ENCODE assay signal across 21 cellular contexts in genomic region chr22:42233879-42234278, GRCh38. TPM values are rescaled to one million over a fixed set of nuclear protein-coding genes. Genes with fewer than 3 reads are reported as not detected.
A peak's percentile ranks its signal among the peaks of the same experiment; 100 is the strongest.
DNase-seq lines count a peak whose midpoint lies in the region; ATAC-seq, FAIRE-seq and TF ChIP-seq lines count a peak whose summit lies in the region.
"Had no signal": no experiment of that assay in that cellular context is flagged by ENCODE, and none has a peak within 500 bp of the region (broad histone marks: within the 10 kb centered on the region; RNA-seq: fewer than 3 reads in every experiment).

No MANE protein-coding gene starts in this region.

- no peak overlapping the region for H3K4me3 ChIP-seq in kidney (ENCODE audit: low read length in 2 of 2)
- H3K4me3 ChIP-seq: BLaER1, GM12878, GM23248, HAP-1 had no signal

- H3K27ac ChIP-seq in kidney (ENCODE audit: low read depth in 2 of 2, low read length in 2 of 2) = no peak overlapping the region
- H3K27ac ChIP-seq: BLaER1, GM23248 had no signal

- no peak for DNase-seq in natural killer cell
- no peak for DNase-seq in natural killer cell treated with Interleukin-12 subunit alpha and Interleukin-12 subunit beta and Interleukin-15 and Interleukin-18, amount 100 ng/mL, for 72 hours (ENCODE audit: low spot score)
- no peak for DNase-seq in T-helper 17 cell
- DNase-seq in immature natural killer cell = no peak
- DNase-seq in kidney = no peak
- no peak for DNase-seq in stimulated activated naive CD8-positive, alpha-beta T cell treated with anti-CD3 and anti-CD28 coated beads, Interleukin-15, amount 100 ng/mL, for 72 hours
- DNase-seq: 8988T; CD8-positive, alpha-beta memory T cell; COR-L47; DMS 273 treated with DMSO at 0.1 percent for 48 hours; DMS53; DND-41; EL; GM23248 had no signal

- peak overlapping the region; percentile 31 to 54 for H3K27ac Mint-ChIP-seq in natural killer cell
- H3K27ac Mint-ChIP-seq in natural killer cell treated with Interleukin-12 subunit alpha and Interleukin-12 subunit beta and Interleukin-15 and Interleukin-18, amount 100 ng/mL, for 72 hours = no peak overlapping the region
- H3K27ac Mint-ChIP-seq in T-helper 17 cell = peak overlapping the region; percentile 47
- peak overlapping the region in 5 of 6 donors; percentile 12 to 58 (median 45) for H3K27ac Mint-ChIP-seq in immature natural killer cell
- no peak overlapping the region for H3K27ac Mint-ChIP-seq in stimulated activated naive CD8-positive, alpha-beta T cell treated with anti-CD3 and anti-CD28 coated beads, Interleukin-15, amount 100 ng/mL, for 72 hours

- H3K9me3 ChIP-seq in T-helper 17 cell (ENCODE audit: control insufficient read depth, low read length, poor library complexity, severe bottlenecking) (no peaks in the 10 kb centered on the region), kidney (ENCODE audit: control insufficient read depth in 1 of 2, low read length in 2 of 2) (peaks cover 0 to 9% of the 10 kb centered on the region in 2 donors)

- H3K4me3 Mint-ChIP-seq in natural killer cell (no peak overlapping the region), T-helper 17 cell (no peak overlapping the region), immature natural killer cell (peak overlapping the region in 1 of 5 donors; percentile 60)
- H3K4me3 Mint-ChIP-seq in natural killer cell treated with Interleukin-12 subunit alpha and Interleukin-12 subunit beta and Interleukin-15 and Interleukin-18, amount 100 ng/mL, for 72 hours = no peak overlapping the region
- no peak overlapping the region for H3K4me3 Mint-ChIP-seq in stimulated activated naive CD8-positive, alpha-beta T cell treated with anti-CD3 and anti-CD28 coated beads, Interleukin-15, amount 100 ng/mL, for 72 hours
- H3K4me3 Mint-ChIP-seq: CD14-positive monocyte had no signal

- no peak overlapping the region for H3K9ac ChIP-seq in kidney (ENCODE audit: low read length in 2 of 2)
- H3K9ac ChIP-seq: BLaER1, GM23248 had no signal

- TF ChIP-seq CTCF in natural killer cell (IDR thresholded peaks at IDR 0.05) (no peak), kidney (IDR thresholded peaks at IDR 0.05; ENCODE audit: borderline replicate concordance, extremely low read depth, insufficient read depth) (no peak)

- H3K36me3 ChIP-seq in kidney (ENCODE audit: control insufficient read depth in 1 of 2, insufficient read depth in 2 of 2, low read length in 2 of 2) = no peaks in the 10 kb centered on the region
- H3K36me3 ChIP-seq: HAP-1 had no signal

- ATAC-seq in natural killer cell (no peak), T-helper 17 cell (no peak), HG02840 (IDR thresholded peaks at IDR 0.05; ENCODE audit: low FRiP score, unreplicated experiment) (no peak), HG02981 (IDR thresholded peaks at IDR 0.05; ENCODE audit: unreplicated experiment) (no peak)
- ATAC-seq in natural killer cell treated with Interleukin-12 subunit alpha and Interleukin-12 subunit beta and Interleukin-15 and Interleukin-18, amount 100 ng/mL, for 72 hours = no peak
- no peak for ATAC-seq in stimulated activated naive CD8-positive, alpha-beta T cell treated with anti-CD3 and anti-CD28 coated beads, Interleukin-15, amount 100 ng/mL, for 72 hours
- ATAC-seq: GM12878 had no signal

- FAIRE-seq in kidney (lab: Jason Lieb, UNC) = no peak
- FAIRE-seq: GM12878, GM19239 had no signal

- peaks cover 0 to 13% of the 10 kb centered on the region in 2 donors for H3K4me1 ChIP-seq in kidney (ENCODE audit: control insufficient read depth in 1 of 2, insufficient read depth in 1 of 2, low read depth in 1 of 2, low read length in 2 of 2)
- H3K4me1 ChIP-seq: HAP-1 had no signal

- H3K4me1 Mint-ChIP-seq in natural killer cell (peaks cover 69 to 73% of the 10 kb centered on the region in 2 donors), T-helper 17 cell (peaks cover 50% of the 10 kb centered on the region), immature natural killer cell (peaks cover 67 to 80% of the 10 kb centered on the region in 2 donors)
- H3K4me1 Mint-ChIP-seq in natural killer cell treated with Interleukin-12 subunit alpha and Interleukin-12 subunit beta and Interleukin-15 and Interleukin-18, amount 100 ng/mL, for 72 hours (ENCODE audit: low read depth in 2 of 2) = peaks cover 52 to 55% of the 10 kb centered on the region in 2 donors
- H3K4me1 Mint-ChIP-seq in stimulated activated naive CD8-positive, alpha-beta T cell treated with anti-CD3 and anti-CD28 coated beads, Interleukin-15, amount 100 ng/mL, for 72 hours = peaks cover 54% of the 10 kb centered on the region

- no peaks in the 10 kb centered on the region for H3K36me3 Mint-ChIP-seq in natural killer cell
- no peaks in the 10 kb centered on the region for H3K36me3 Mint-ChIP-seq in natural killer cell treated with Interleukin-12 subunit alpha and Interleukin-12 subunit beta and Interleukin-15 and Interleukin-18, amount 100 ng/mL, for 72 hours
- peaks cover 4% of the 10 kb centered on the region for H3K36me3 Mint-ChIP-seq in T-helper 17 cell (ENCODE audit: low read depth)
- H3K36me3 Mint-ChIP-seq in immature natural killer cell = peaks cover 0 to 3% (median 3%) of the 10 kb centered on the region in 3 donors

- no peaks in the 10 kb centered on the region for H3K9me3 Mint-ChIP-seq in natural killer cell
- no peaks in the 10 kb centered on the region for H3K9me3 Mint-ChIP-seq in natural killer cell treated with Interleukin-12 subunit alpha and Interleukin-12 subunit beta and Interleukin-15 and Interleukin-18, amount 100 ng/mL, for 72 hours
- no peaks in the 10 kb centered on the region for H3K9me3 Mint-ChIP-seq in immature natural killer cell
- H3K9me3 Mint-ChIP-seq in stimulated activated naive CD8-positive, alpha-beta T cell treated with anti-CD3 and anti-CD28 coated beads, Interleukin-15, amount 100 ng/mL, for 72 hours = no peaks in the 10 kb centered on the region

- H3K27me3 Mint-ChIP-seq in natural killer cell (ENCODE audit: low read depth in 2 of 2) (no peaks in the 10 kb centered on the region), T-helper 17 cell (no peaks in the 10 kb centered on the region), immature natural killer cell (ENCODE audit: low read depth in 3 of 3) (no peaks in the 10 kb centered on the region)
- H3K27me3 Mint-ChIP-seq in natural killer cell treated with Interleukin-12 subunit alpha and Interleukin-12 subunit beta and Interleukin-15 and Interleukin-18, amount 100 ng/mL, for 72 hours = no peaks in the 10 kb centered on the region
- no peaks in the 10 kb centered on the region for H3K27me3 Mint-ChIP-seq in stimulated activated naive CD8-positive, alpha-beta T cell treated with anti-CD3 and anti-CD28 coated beads, Interleukin-15, amount 100 ng/mL, for 72 hours
- H3K27me3 Mint-ChIP-seq: CD8-positive, alpha-beta memory T cell had no signal

- intact Hi-C loops in natural killer cell (cut with micrococcal nuclease) = no loop called here
- intact Hi-C loops in kidney (cut with DNase I) = no loop called here

RNA-seq across cellular contexts. Expression of gene TCF20, which starts 36.6 kb away (rescaled TPM):
- total RNA-seq in natural killer cell (10 to 100 TPM; 57.8 to 70.8 (median 69.1) TPM), T-helper 17 cell (10 to 100 TPM; 68.7 to 81.9 TPM), kidney (63.6 TPM)
- total RNA-seq in natural killer cell treated with Interleukin-12 subunit alpha and Interleukin-12 subunit beta and Interleukin-15 and Interleukin-18, amount 100 ng/mL, for 72 hours = 10 to 100 TPM; 54.8 to 69.0 TPM
- polyA plus RNA-seq in immature natural killer cell (1 to 10 TPM in 2 of 3 donors, under 1 TPM in 1; 0.12 to 2.4 (median 1.4) TPM), kidney (ENCODE audit: insufficient read depth, low read depth, low replicate concordance) (6.1 TPM)

Comparison
In these comparisons a context has a peak if more than half of its experiments do, and no peak if none do; other contexts are left out.
1. H3K27ac Mint-ChIP-seq: peak in natural killer cell (2 of 2), T-helper 17 cell (single experiment) and immature natural killer cell (5 of 6); none in natural killer cell treated with Interleukin-12 subunit alpha and Interleukin-12 subunit beta and Interleukin-15 and Interleukin-18, amount 100 ng/mL, for 72 hours (0 of 2) and stimulated activated naive CD8-positive, alpha-beta T cell treated with anti-CD3 and anti-CD28 coated beads, Interleukin-15, amount 100 ng/mL, for 72 hours (0 of 2).